2 cellular contexts compared by ENCODE assay signal in the genomic region with DNA sequence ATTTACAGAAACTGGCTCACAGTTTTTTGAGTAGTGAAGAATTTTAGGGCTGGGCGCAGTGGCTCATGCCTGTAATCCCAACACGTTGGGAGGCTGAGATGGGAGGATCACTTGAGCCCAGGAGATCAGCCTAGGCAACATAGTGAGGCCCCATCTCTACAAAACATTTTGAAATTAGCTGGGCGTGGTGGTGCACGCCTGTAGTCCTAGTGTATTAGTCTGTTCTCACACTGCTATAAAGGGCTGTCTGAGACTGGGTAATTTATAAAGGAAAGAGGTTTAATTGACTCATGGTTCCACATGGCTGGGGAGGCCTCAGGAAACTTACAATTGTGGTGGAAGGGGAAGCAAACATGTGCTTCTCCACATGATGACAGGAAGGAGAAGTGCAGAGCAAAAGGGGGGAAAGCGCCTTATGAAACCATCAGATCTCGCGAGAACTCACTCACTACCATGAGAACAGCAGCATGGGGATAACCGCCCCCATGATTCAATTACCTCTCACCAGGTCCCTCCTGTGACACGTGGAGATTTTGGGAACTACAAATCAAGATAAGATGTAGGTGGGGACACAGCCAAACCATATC.
TF ChIP-seq lines count a peak whose summit lies in the region.

No MANE protein-coding gene starts in this region.

TF ChIP-seq in HepG2, 621 proteins besides CTCF, POLR2A, EP300 and RAD21:
- TF ChIP-seq SUZ12 (IDR thresholded peaks at IDR 0.05; ENCODE audit: low read depth, low read length) (no peak), MNT (IDR thresholded peaks at IDR 0.05) (0 out of 2 replicates have a peak, but pooled peaks have one; percentile 8)

TF ChIP-seq in K562, 482 proteins besides CTCF, POLR2A, EP300 and RAD21:
- TF ChIP-seq ZNF354B (CRISPR knock-in tag; IDR thresholded peaks at IDR 0.05) (no peak), CHAMP1 (IDR thresholded peaks at IDR 0.05) (0 out of 2 replicates have a peak, but pooled peaks have one; percentile 38), ZZZ3 (IDR thresholded peaks at IDR 0.05) (no peak), MAX (CRISPR knock-in tag; IDR thresholded peaks at IDR 0.05) (peak; percentile 51; the same call in 1 of the 2 replicates), NCOA1 (IDR thresholded peaks at IDR 0.05; ENCODE audit: low read depth) (no peak), CHD2 (IDR thresholded peaks at IDR 0.05; ENCODE audit: low read depth, low read length) (peak; percentile 40; the same call in 1 of the 2 replicates), MEIS2 (IDR thresholded peaks at IDR 0.05; ENCODE audit: partially characterized antibody) (no peak), ZNF449 (CRISPR knock-in tag; IDR thresholded peaks at IDR 0.05) (no peak), ZNF3 (CRISPR knock-in tag; IDR thresholded peaks at IDR 0.05) (no peak), FOXA1 (IDR thresholded peaks at IDR 0.05; ENCODE audit: borderline replicate concordance) (no peak), ZNF146 (CRISPR knock-in tag; IDR thresholded peaks at IDR 0.05; ENCODE audit: unreplicated experiment) (no peak), ETS1 (conservative IDR thresholded peaks at IDR 0.05; ENCODE audit: control insufficient read depth, low read depth, low read length) (no peak), NCOA2 (IDR thresholded peaks at IDR 0.05; ENCODE audit: partially characterized antibody in 2 of 2) (no peak), L3MBTL2 (IDR thresholded peaks at IDR 0.05) (0 out of 2 replicates have a peak, but pooled peaks have one; percentile 13)
- TF ChIP-seq, protein P1, sequence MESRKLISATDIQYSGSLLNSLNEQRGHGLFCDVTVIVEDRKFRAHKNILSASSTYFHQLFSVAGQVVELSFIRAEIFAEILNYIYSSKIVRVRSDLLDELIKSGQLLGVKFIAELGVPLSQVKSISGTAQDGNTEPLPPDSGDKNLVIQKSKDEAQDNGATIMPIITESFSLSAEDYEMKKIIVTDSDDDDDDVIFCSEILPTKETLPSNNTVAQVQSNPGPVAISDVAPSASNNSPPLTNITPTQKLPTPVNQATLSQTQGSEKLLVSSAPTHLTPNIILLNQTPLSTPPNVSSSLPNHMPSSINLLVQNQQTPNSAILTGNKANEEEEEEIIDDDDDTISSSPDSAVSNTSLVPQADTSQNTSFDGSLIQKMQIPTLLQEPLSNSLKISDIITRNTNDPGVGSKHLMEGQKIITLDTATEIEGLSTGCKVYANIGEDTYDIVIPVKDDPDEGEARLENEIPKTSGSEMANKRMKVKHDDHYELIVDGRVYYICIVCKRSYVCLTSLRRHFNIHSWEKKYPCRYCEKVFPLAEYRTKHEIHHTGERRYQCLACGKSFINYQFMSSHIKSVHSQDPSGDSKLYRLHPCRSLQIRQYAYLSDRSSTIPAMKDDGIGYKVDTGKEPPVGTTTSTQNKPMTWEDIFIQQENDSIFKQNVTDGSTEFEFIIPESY (CRISPR knock-in tag; IDR thresholded peaks at IDR 0.05): peak; percentile 40; the same call in 1 of the 2 replicates
- TF ChIP-seq, protein P2, sequence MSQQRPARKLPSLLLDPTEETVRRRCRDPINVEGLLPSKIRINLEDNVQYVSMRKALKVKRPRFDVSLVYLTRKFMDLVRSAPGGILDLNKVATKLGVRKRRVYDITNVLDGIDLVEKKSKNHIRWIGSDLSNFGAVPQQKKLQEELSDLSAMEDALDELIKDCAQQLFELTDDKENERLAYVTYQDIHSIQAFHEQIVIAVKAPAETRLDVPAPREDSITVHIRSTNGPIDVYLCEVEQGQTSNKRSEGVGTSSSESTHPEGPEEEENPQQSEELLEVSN (IDR thresholded peaks at IDR 0.05; ENCODE audit: borderline replicate concordance in 1 of 2, extremely low read depth in 1 of 2, insufficient read depth in 1 of 2, insufficient read length in 1 of 2, low read depth in 1 of 2, low read length in 1 of 2, poor library complexity in 1 of 2, severe bottlenecking in 1 of 2): peak in 1 of 2 experiments; percentile 30
